Comparison of ENCODE assay signal across 13 cellular contexts in the genomic region with DNA sequence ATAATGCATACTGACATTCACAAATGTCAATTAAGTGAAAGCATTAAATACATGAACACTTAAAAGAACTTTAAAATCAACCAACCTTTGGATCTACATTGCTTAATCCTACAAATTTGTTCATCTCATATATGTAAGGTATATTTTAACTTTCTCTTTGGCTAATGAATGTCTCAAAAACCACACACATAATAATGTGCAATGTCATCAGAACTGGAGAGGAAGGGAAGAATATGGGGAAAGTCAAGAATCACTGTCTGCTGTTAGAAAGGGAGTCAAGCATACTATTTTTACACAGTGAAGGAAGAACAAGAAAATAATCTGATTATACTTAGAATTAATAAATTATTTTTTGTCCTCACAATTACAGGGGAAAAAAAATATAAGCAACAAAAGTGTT. TPM values are rescaled to one million over a fixed set of nuclear protein-coding genes. Genes with fewer than 3 reads are reported as not detected.
DNase-seq lines count a peak whose midpoint lies in the region; ATAC-seq, FAIRE-seq and TF ChIP-seq lines count a peak whose summit lies in the region.
"Had no signal": no experiment of that assay in that cellular context is flagged by ENCODE, and none has a peak within 500 bp of the region (broad histone marks: within the 10 kb centered on the region; RNA-seq: fewer than 3 reads in every experiment).

No MANE protein-coding gene starts in this region.

- H4K20me1 ChIP-seq in SK-N-SH (ENCODE audit: insufficient read depth), result peaks cover 26% of the 10 kb centered on the region; the same call in 1 of the 2 replicates

- no peak overlapping the region for H3K27ac ChIP-seq in SK-N-SH (ENCODE audit: low read depth in 2 of 2, low read length in 1 of 2)
- H3K27ac ChIP-seq in small intestine (ENCODE audit: low read depth in 1 of 2, low read length in 1 of 2), result no peak overlapping the region
- H3K27ac ChIP-seq: thoracic aorta had no signal

- H3K9ac ChIP-seq in SK-N-SH, result no peak overlapping the region

- H3K9me3 ChIP-seq in SK-N-SH (no peaks in the 10 kb centered on the region), small intestine (ENCODE audit: control insufficient read depth, low read depth) (no peaks in the 10 kb centered on the region)
- H3K9me3 ChIP-seq: thoracic aorta had no signal

- TF ChIP-seq CTCF in HFFc6 (IDR thresholded peaks at IDR 0.05) (no peak), SK-N-SH (IDR thresholded peaks at IDR 0.05) (no peak)

- H3K4me3 ChIP-seq in SK-N-SH (ENCODE audit: low read depth in 2 of 2, low read length in 1 of 2) (no peak overlapping the region), small intestine (ENCODE audit: low read depth in 1 of 2, low read length in 2 of 2) (no peak overlapping the region)
- H3K4me3 ChIP-seq: thoracic aorta had no signal

- no peaks in the 10 kb centered on the region for H3K9me2 ChIP-seq in SK-N-SH

- peaks cover 50 to 58% of the 10 kb centered on the region in 2 experiments for H3K36me3 ChIP-seq in SK-N-SH (replicated peaks in 1 of 2; ENCODE audit: control insufficient read depth in 1 of 2, insufficient read depth in 2 of 2, low read length in 1 of 2)
- peaks cover 0 to 3% of the 10 kb centered on the region in 2 donors for H3K36me3 ChIP-seq in small intestine (ENCODE audit: control insufficient read depth in 2 of 2, insufficient read depth in 2 of 2, low read length in 2 of 2)

- peaks cover 36% of the 10 kb centered on the region for H3K4me1 Mint-ChIP-seq in T-helper 2 cell treated with Interferon-gamma antibody and Interleukin-4, amounts not matched to agents 5 μg/mL and 100 μg/mL, for 36 hours (ENCODE audit: low read depth)
- peaks cover 66% of the 10 kb centered on the region for H3K4me1 Mint-ChIP-seq in HFFc6 (ENCODE audit: low read depth)
- H3K4me1 Mint-ChIP-seq in activated naive CD8-positive, alpha-beta T cell (ENCODE audit: low read depth), result peaks cover 56% of the 10 kb centered on the region
- H3K4me1 Mint-ChIP-seq in naive B cell, result peaks cover 55 to 67% (median 63%) of the 10 kb centered on the region in 3 donors

- H3F3A ChIP-seq in SK-N-SH (replicated peaks; ENCODE audit: insufficient read depth), result peaks cover 20% of the 10 kb centered on the region

- peak overlapping the region; percentile 20 for H3K4me3 Mint-ChIP-seq in T-helper 2 cell treated with Interferon-gamma antibody and Interleukin-4, amounts not matched to agents 5 μg/mL and 100 μg/mL, for 36 hours
- no peak overlapping the region for H3K4me3 Mint-ChIP-seq in HFFc6
- H3K4me3 Mint-ChIP-seq in activated naive CD8-positive, alpha-beta T cell, result peak overlapping the region; percentile 22
- peak overlapping the region; percentile 78 to 96 (median 87) for H3K4me3 Mint-ChIP-seq in naive B cell

- DNase-seq in T-helper 2 cell treated with Interferon-gamma antibody and Interleukin-4, amounts not matched to agents 5 μg/mL and 100 μg/mL, for 36 hours (ENCODE audit: low spot score), result no peak
- DNase-seq in T-helper 2 cell, result no peak
- DNase-seq in HFFc6, result no peak
- no peak for DNase-seq in naive B cell
- DNase-seq in Kasumi-1 (lab: John Stamatoyannopoulos, UW), result no peak
- DNase-seq in SK-N-SH, result no peak
- no peak for DNase-seq in small intestine
- DNase-seq: activated naive CD4-positive, alpha-beta T cell treated with Interleukin-2 at 50 U/mL for 16 hours; naive thymus-derived CD4-positive, alpha-beta T cell; NCI-H774; Right ventricle myocardium superior had no signal

- CTCF ChIA-PET in SK-N-SH (lab: Yijun Ruan, JAX), result interaction anchor here (1.7 to 3.2 kb wide), 2 partner anchors 10 to 290 kb away, joined by 6 to 12 read pairs; no protein-coding TSS in a partner anchor

- no peak overlapping the region for H3K27ac Mint-ChIP-seq in T-helper 2 cell treated with Interferon-gamma antibody and Interleukin-4, amounts not matched to agents 5 μg/mL and 100 μg/mL, for 36 hours
- H3K27ac Mint-ChIP-seq in HFFc6, result 0 out of 2 replicates have a peak overlapping the region, but pooled peaks have one; percentile 24
- peak overlapping the region; percentile 54 for H3K27ac Mint-ChIP-seq in activated naive CD8-positive, alpha-beta T cell
- peak overlapping the region; percentile 44 to 95 (median 76) for H3K27ac Mint-ChIP-seq in naive B cell

- no peak for TF ChIP-seq RAD21 in SK-N-SH (IDR thresholded peaks at IDR 0.05; ENCODE audit: low read length)

- H3K9me3 Mint-ChIP-seq in T-helper 2 cell treated with Interferon-gamma antibody and Interleukin-4, amounts not matched to agents 5 μg/mL and 100 μg/mL, for 36 hours, result no peaks in the 10 kb centered on the region
- H3K9me3 Mint-ChIP-seq in HFFc6 (no peaks in the 10 kb centered on the region), naive B cell (no peaks in the 10 kb centered on the region)
- H3K9me3 Mint-ChIP-seq in activated naive CD8-positive, alpha-beta T cell (ENCODE audit: low read depth), result no peaks in the 10 kb centered on the region

- H3K27me3 Mint-ChIP-seq in T-helper 2 cell treated with Interferon-gamma antibody and Interleukin-4, amounts not matched to agents 5 μg/mL and 100 μg/mL, for 36 hours (ENCODE audit: low read depth), result no peaks in the 10 kb centered on the region
- no peaks in the 10 kb centered on the region for H3K27me3 Mint-ChIP-seq in HFFc6 (ENCODE audit: insufficient read depth)
- no peaks in the 10 kb centered on the region for H3K27me3 Mint-ChIP-seq in activated naive CD8-positive, alpha-beta T cell
- H3K27me3 Mint-ChIP-seq in naive B cell, result no peaks in the 10 kb centered on the region

- H3K4me2 ChIP-seq in SK-N-SH, result no peak overlapping the region

- POLR2A ChIA-PET in SK-N-SH (lab: Yijun Ruan, JAX), result no interaction called here

- H3K27me3 ChIP-seq in SK-N-SH (ENCODE audit: insufficient read depth) (no peaks in the 10 kb centered on the region), small intestine (ENCODE audit: control insufficient read depth in 2 of 2, insufficient read depth in 2 of 2, low read length in 2 of 2) (no peaks in the 10 kb centered on the region)

- peaks cover 90% of the 10 kb centered on the region for H3K79me2 ChIP-seq in SK-N-SH (ENCODE audit: insufficient read depth)

- FAIRE-seq in small intestine (lab: Jason Lieb, UNC), result no peak

- H2AFZ ChIP-seq in SK-N-SH (ENCODE audit: low read depth), result no peak overlapping the region

- TF ChIP-seq EP300 in SK-N-SH (IDR thresholded peaks at IDR 0.05; ENCODE audit: borderline replicate concordance in 1 of 2, low read depth in 1 of 2, low read length in 1 of 2), result no peak

- peaks cover 32% of the 10 kb centered on the region for H3K36me3 Mint-ChIP-seq in T-helper 2 cell treated with Interferon-gamma antibody and Interleukin-4, amounts not matched to agents 5 μg/mL and 100 μg/mL, for 36 hours (ENCODE audit: low read depth)
- H3K36me3 Mint-ChIP-seq in HFFc6 (ENCODE audit: low read depth) (peaks cover 48% of the 10 kb centered on the region), naive B cell (peaks cover 7 to 8% of the 10 kb centered on the region in 2 donors)
- peaks cover 4% of the 10 kb centered on the region for H3K36me3 Mint-ChIP-seq in activated naive CD8-positive, alpha-beta T cell

- peaks cover 5 to 32% of the 10 kb centered on the region in 2 experiments; a peak in 3 of 4 replicates for H3K4me1 ChIP-seq in SK-N-SH (ENCODE audit: control insufficient read depth in 1 of 2, insufficient read depth in 2 of 2, low read depth in 1 of 2, low read length in 1 of 2)
- H3K4me1 ChIP-seq in small intestine (ENCODE audit: control insufficient read depth in 2 of 2, insufficient read depth in 1 of 2, low read depth in 1 of 2, low read length in 1 of 2), result peaks cover 8 to 10% of the 10 kb centered on the region in 2 donors

- ATAC-seq in naive B cell (ENCODE audit: low read depth in 2 of 2), result no peak
- ATAC-seq: naive thymus-derived CD4-positive, alpha-beta T cell had no signal

TF ChIP-seq in SK-N-SH, 30 proteins besides CTCF, POLR2A, EP300 and RAD21 (continues in another document):
- TF ChIP-seq, protein P1, sequence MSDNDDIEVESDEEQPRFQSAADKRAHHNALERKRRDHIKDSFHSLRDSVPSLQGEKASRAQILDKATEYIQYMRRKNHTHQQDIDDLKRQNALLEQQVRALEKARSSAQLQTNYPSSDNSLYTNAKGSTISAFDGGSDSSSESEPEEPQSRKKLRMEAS (IDR thresholded peaks at IDR 0.05; ENCODE audit: low read depth), result no peak
- TF ChIP-seq SMC3 (IDR thresholded peaks at IDR 0.05; ENCODE audit: low read depth, low read length), result no peak
- no peak for TF ChIP-seq MEF2A (IDR thresholded peaks at IDR 0.05; ENCODE audit: borderline replicate concordance, low read depth)
- TF ChIP-seq MXI1 (IDR thresholded peaks at IDR 0.05; ENCODE audit: low read depth, low read length), result no peak
- TF ChIP-seq EZH2phosphoT487 (IDR thresholded peaks at IDR 0.05; ENCODE audit: borderline replicate concordance, low read depth), result no peak
- no peak for TF ChIP-seq ELF1 (IDR thresholded peaks at IDR 0.05)
- TF ChIP-seq SIN3A (IDR thresholded peaks at IDR 0.05; ENCODE audit: borderline replicate concordance, low read depth, low read length), result no peak
- no peak for TF ChIP-seq RFX5 (IDR thresholded peaks at IDR 0.05; ENCODE audit: low read length)
- no peak for TF ChIP-seq RXRA (IDR thresholded peaks at IDR 0.05; ENCODE audit: borderline replicate concordance, low read depth)
- TF ChIP-seq GABPA (IDR thresholded peaks at IDR 0.05; ENCODE audit: low read depth), result no peak
- TF ChIP-seq CHD2 (IDR thresholded peaks at IDR 0.05; ENCODE audit: low read length, partially characterized antibody), result no peak

RNA-seq across cellular contexts. Expression of a gene that starts 4.9 kb away (rescaled TPM):
- total RNA-seq in HFFc6 (2021; fragmentation: NEBNext Ultra II Directional; extraction: Animal tissue kit (Norgen Biotek cat#: 25700)), result 10 to 100 TPM; 70.9 to 98.7 (median 77.1) TPM
- 10 to 100 TPM; 36.4 to 45.5 (median 39.7) TPM for polyA plus RNA-seq in naive B cell (ENCODE audit: low read depth in 6 of 6)
- polyA plus RNA-seq in SK-N-SH (2012; rRNA removed), result 9.4 and 13.5 TPM in 2 replicates
- 20.0 and 29.7 TPM in 2 replicates for polyA plus RNA-seq in SK-N-SH (2012; cell fraction: cytosol; rRNA removed)
- 6.7 and 14.5 TPM in 2 replicates for polyA plus RNA-seq in SK-N-SH (2012; cell fraction: nucleus; rRNA removed)
- 10 to 100 TPM; 25.9 to 38.0 (median 29.1) TPM for polyA plus RNA-seq in small intestine

RNA-seq across cellular contexts. Expression of a gene that starts 25.9 kb away (rescaled TPM):
- 10 to 100 TPM; 11.3 to 13.1 (median 12.1) TPM for total RNA-seq in HFFc6 (2021; fragmentation: NEBNext Ultra II Directional; extraction: Animal tissue kit (Norgen Biotek cat#: 25700))
- polyA plus RNA-seq in naive B cell (ENCODE audit: low read depth in 6 of 6) (10 to 100 TPM; 27.4 to 41.3 (median 35.3) TPM), SK-N-SH (2012; rRNA removed) (6.4 and 7.7 TPM in 2 replicates), small intestine (10 to 100 TPM; 11.9 to 16.5 (median 15.8) TPM)
- 9.4 and 9.7 TPM in 2 replicates for polyA plus RNA-seq in SK-N-SH (2012; cell fraction: cytosol; rRNA removed)
- polyA plus RNA-seq in SK-N-SH (2012; cell fraction: nucleus; rRNA removed), result 6.4 and 12.1 TPM in 2 replicates

RNA-seq across cellular contexts. Expression of a gene that starts 42.7 kb away (rescaled TPM):
- 100 to 1,000 TPM; 158 to 212 (median 194) TPM for total RNA-seq in HFFc6 (2021; fragmentation: NEBNext Ultra II Directional; extraction: Animal tissue kit (Norgen Biotek cat#: 25700))
- polyA plus RNA-seq in naive B cell (ENCODE audit: low read depth in 6 of 6) (100 to 1,000 TPM in 1 of 6 donors, 10 to 100 TPM in 5; 69.3 to 167 (median 78.3) TPM), SK-N-SH (2012; rRNA removed) (145 and 292 TPM in 2 replicates), small intestine (100 to 1,000 TPM in 2 of 3 donors, 10 to 100 TPM in 1; 70.7 to 201 (median 126) TPM)
- 206 and 275 TPM in 2 replicates for polyA plus RNA-seq in SK-N-SH (2012; cell fraction: cytosol; rRNA removed)
- 41.0 and 57.4 TPM in 2 replicates for polyA plus RNA-seq in SK-N-SH (2012; cell fraction: nucleus; rRNA removed)
